8 cellular contexts compared by ENCODE assay signal in genomic region chrX:49101629-49101984, GRCh38. TPM values are rescaled to one million over a fixed set of nuclear protein-coding genes. Genes with fewer than 3 reads are reported as not detected.
DNase-seq lines count a peak whose midpoint lies in the region; ATAC-seq lines count a peak whose summit lies in the region.

No MANE protein-coding gene starts in this region.

- CTCF ChIA-PET in T-cell (lab: Charles Lee): no interaction called here

- no peaks in the 10 kb centered on the region for H3K36me3 Mint-ChIP-seq in T-cell
- peaks cover 1 to 3% of the 10 kb centered on the region in 2 donors for H3K36me3 Mint-ChIP-seq in stimulated activated naive B cell treated with anti-CD40 and anti-IgM and Interleukin-4, amounts not matched to agents 10 μg/mL and 1 μg/mL and 100 μg/mL, for 72 hours

- ATAC-seq in T-cell (replicated peaks in 1 of 4): no peak
- peak; percentile 1 for ATAC-seq in stimulated activated naive B cell treated with anti-CD40 and anti-IgM and Interleukin-4, amounts not matched to agents 10 μg/mL and 1 μg/mL and 100 μg/mL, for 72 hours (replicated peaks)

- H3K9me3 ChIP-seq in iPS DF 6.9 (ENCODE audit: control insufficient read depth, insufficient read depth, low read length): no peaks in the 10 kb centered on the region

- POLR2A ChIA-PET in T-cell (lab: Charles Lee): no interaction called here

- no peaks in the 10 kb centered on the region for H3K4me1 ChIP-seq in iPS DF 6.9 (ENCODE audit: control insufficient read depth, insufficient read depth, low read length)

- no peaks in the 10 kb centered on the region for H3K9me3 Mint-ChIP-seq in T-cell
- H3K9me3 Mint-ChIP-seq in stimulated activated naive B cell treated with anti-CD40 and anti-IgM and Interleukin-4, amounts not matched to agents 10 μg/mL and 1 μg/mL and 100 μg/mL, for 72 hours: no peaks in the 10 kb centered on the region

- H3K36me3 ChIP-seq in iPS DF 6.9 (ENCODE audit: control insufficient read depth, insufficient read depth, low read length): no peaks in the 10 kb centered on the region

- WGBS in iPS DF 6.9 (ENCODE audit: insufficient coverage, insufficient read length): no CpG with 5 or more reads among the region's 9 CpGs

- H3K4me3 ChIP-seq in iPS DF 6.9 (ENCODE audit: low read length): peak overlapping the region; percentile 94; the same call in 1 of the 2 replicates

- H3K27me3 Mint-ChIP-seq in T-cell: no peaks in the 10 kb centered on the region
- no peaks in the 10 kb centered on the region for H3K27me3 Mint-ChIP-seq in stimulated activated naive B cell treated with anti-CD40 and anti-IgM and Interleukin-4, amounts not matched to agents 10 μg/mL and 1 μg/mL and 100 μg/mL, for 72 hours

- peak overlapping the region; percentile 77 to 87 (median 85) for H3K4me3 Mint-ChIP-seq in T-cell
- H3K4me3 Mint-ChIP-seq in stimulated activated naive B cell treated with anti-CD40 and anti-IgM and Interleukin-4, amounts not matched to agents 10 μg/mL and 1 μg/mL and 100 μg/mL, for 72 hours: peak overlapping the region; percentile 87 to 92

- DNase-seq in activated naive CD4-positive, alpha-beta T cell treated with Interleukin-2 at 50 U/mL for 16 hours: peak; percentile 5
- DNase-seq in activated naive CD4-positive, alpha-beta T cell treated with anti-CD3 and anti-CD28 coated beads, Interleukin-2, amount 50 U/mL, for 16 hours: no peak
- DNase-seq in T-cell: no peak
- no peak for DNase-seq in iPS DF 6.9 (ENCODE audit: low read depth, low spot score)
- DNase-seq in stimulated activated naive B cell treated with anti-CD40 and anti-IgM and Interleukin-4, amounts not matched to agents 10 μg/mL and 1 μg/mL and 100 μg/mL, for 72 hours: no peak
- no peak for DNase-seq in OCI-M1 (lab: John Stamatoyannopoulos, UW)
- no peak for DNase-seq in stimulated activated CD4-positive, alpha-beta T cell treated with anti-CD3 and anti-CD28 coated beads, Interleukin-12 subunit alpha, Interleukin-12 subunit beta, amount 100 ng/mL, for 4 hours
- DNase-seq in NOMO-1 (lab: John Stamatoyannopoulos, UW; ENCODE audit: unreplicated experiment in 2 of 2): no peak

- peak overlapping the region; percentile 36 to 48 for H3K27ac Mint-ChIP-seq in T-cell
- H3K27ac Mint-ChIP-seq in stimulated activated naive B cell treated with anti-CD40 and anti-IgM and Interleukin-4, amounts not matched to agents 10 μg/mL and 1 μg/mL and 100 μg/mL, for 72 hours: peak overlapping the region; percentile 92

- no peaks in the 10 kb centered on the region for H3K27me3 ChIP-seq in iPS DF 6.9 (ENCODE audit: control insufficient read depth, insufficient read depth, low read length)

- H3K27ac ChIP-seq in iPS DF 6.9 (ENCODE audit: low read length): no peak overlapping the region

- peaks cover 0 to 8% (median 0%) of the 10 kb centered on the region in 3 donors for H3K4me1 Mint-ChIP-seq in T-cell
- H3K4me1 Mint-ChIP-seq in stimulated activated naive B cell treated with anti-CD40 and anti-IgM and Interleukin-4, amounts not matched to agents 10 μg/mL and 1 μg/mL and 100 μg/mL, for 72 hours: peaks cover 6 to 14% of the 10 kb centered on the region in 2 donors

RNA-seq across cellular contexts. Expression of gene WDR45, which starts 21.9 kb away (rescaled TPM):
- 100 to 1,000 TPM in 3 of 5 donors, 10 to 100 TPM in 2; 66.2 to 134 (median 112) TPM for total RNA-seq in T-cell

RNA-seq across cellular contexts. Expression of gene GPKOW, which starts 21.9 kb away (rescaled TPM):
- 10 to 100 TPM; 16.5 to 25.9 (median 23.1) TPM for total RNA-seq in T-cell

RNA-seq across cellular contexts. Expression of gene PRAF2, which starts 27.8 kb away (rescaled TPM):
- 10 to 100 TPM; 17.5 to 34.5 (median 34.0) TPM for total RNA-seq in T-cell

RNA-seq across cellular contexts. Expression of gene CCDC120, which starts 42.8 kb away (rescaled TPM):
- 10 to 100 TPM in 2 of 5 donors, 1 to 10 TPM in 3; 8.5 to 14.9 (median 9.1) TPM for total RNA-seq in T-cell

RNA-seq across cellular contexts. Expression of gene TFE3, which starts 58.5 kb away (rescaled TPM):
- total RNA-seq in T-cell: 10 to 100 TPM; 34.3 to 38.8 (median 35.6) TPM

Comparison
In these comparisons a context has a peak if more than half of its experiments do, and no peak if none do; other contexts are left out.
1. ATAC-seq: peak in stimulated activated naive B cell treated with anti-CD40 and anti-IgM and Interleukin-4, amounts not matched to agents 10 μg/mL and 1 μg/mL and 100 μg/mL, for 72 hours (2 of 2); none in T-cell (0 of 4).